Comparison of ENCODE assay signal across 8 cellular contexts in genomic region chr19:41364546-41365391, GRCh38. TPM values are rescaled to one million over a fixed set of nuclear protein-coding genes. Genes with fewer than 3 reads are reported as not detected.
A peak's percentile ranks its signal among the peaks of the same experiment; 100 is the strongest.
DNase-seq lines count a peak whose midpoint lies in the region; ATAC-seq, FAIRE-seq and TF ChIP-seq lines count a peak whose summit lies in the region.

No MANE protein-coding gene starts in this region.

- TF ChIP-seq POLR2A in A549 (IDR thresholded peaks at IDR 0.05; ENCODE audit: low read length) (0 out of 2 replicates have a peak, but pooled peaks have one; percentile 1), upper lobe of left lung (IDR thresholded peaks at IDR 0.05) (no peak)

- TF ChIP-seq EP300 in A549 (IDR thresholded peaks at IDR 0.05): no peak
- TF ChIP-seq EP300 in upper lobe of left lung (IDR thresholded peaks at IDR 0.05): no peak

- ATAC-seq in A549 (peak in 1 of 2 experiments; percentile 5; a peak in 1 of 6 replicates), upper lobe of left lung (ENCODE audit: low FRiP score in 2 of 2) (peak in 1 of 2 donors; percentile 29), GM19463 (IDR thresholded peaks at IDR 0.05; ENCODE audit: unreplicated experiment) (no peak), HG03139 (IDR thresholded peaks at IDR 0.05; ENCODE audit: unreplicated experiment) (no peak)

- H3K27me3 ChIP-seq in HL-60 (ENCODE audit: insufficient read depth, poor library complexity, severe bottlenecking) (no peaks in the 10 kb centered on the region), adipocyte (replicated peaks; ENCODE audit: control insufficient read depth, insufficient read depth, low read length) (no peaks in the 10 kb centered on the region), liver (ENCODE audit: control insufficient read depth in 4 of 4, insufficient read depth in 4 of 4, low read length in 3 of 4) (no peaks in the 10 kb centered on the region), upper lobe of left lung (no peaks in the 10 kb centered on the region)

- peak overlapping the region; percentile 93 for H3K9ac ChIP-seq in adipocyte (ENCODE audit: low read length)
- H3K9ac ChIP-seq in liver (ENCODE audit: low read depth in 1 of 2, low read length in 2 of 2): peak overlapping the region in 1 of 2 donors; percentile 73

- no peaks in the 10 kb centered on the region for H3K36me3 ChIP-seq in adipocyte (ENCODE audit: control insufficient read depth, insufficient read depth, low read length, severe bottlenecking)
- H3K36me3 ChIP-seq in liver (ENCODE audit: control insufficient read depth in 4 of 4, insufficient read depth in 3 of 4, low read depth in 1 of 4, low read length in 3 of 4): no peaks in the 10 kb centered on the region
- no peaks in the 10 kb centered on the region for H3K36me3 ChIP-seq in upper lobe of left lung

- WGBS in A549 (ENCODE audit: missing lambda C conversion rate): 79% methylated on average over 13 of the region's 13 CpGs
- WGBS in liver: 81% methylated on average over 13 of the region's 13 CpGs
- WGBS in upper lobe of left lung, 2 donors: 74 to 77% methylated on average over 13 of the region's 13 CpGs

- peak overlapping the region; percentile 77 for H3K4me2 ChIP-seq in A549

- H3K4me3 ChIP-seq in A549: peak overlapping the region; percentile 66
- H3K4me3 ChIP-seq in HL-60 (replicated peaks; ENCODE audit: insufficient read depth, low read length): peak overlapping the region; percentile 53
- H3K4me3 ChIP-seq in adipocyte (ENCODE audit: low read length): peak overlapping the region; percentile 97
- H3K4me3 ChIP-seq in liver (ENCODE audit: low read depth in 1 of 3, low read length in 3 of 3): peak overlapping the region; percentile 75 to 96 (median 78)
- H3K4me3 ChIP-seq in upper lobe of left lung: peak overlapping the region; percentile 48 to 74 (median 60)

- no peak for DNase-seq in A549 (ENCODE audit: low read depth in 1 of 2, low spot score in 1 of 2)
- peak; percentile 56 to 78 for DNase-seq in HL-60 (ENCODE audit: low read depth in 1 of 2, low spot score in 1 of 2)
- DNase-seq in adipocyte (ENCODE audit: low read depth): no peak
- DNase-seq in upper lobe of left lung: no peak
- DNase-seq in HuH-7 (ENCODE audit: low spot score): no peak

- CTCF ChIA-PET in A549 (lab: Yijun Ruan, JAX): interaction anchor here (0.6 to 13.8 kb wide), 20 partner anchors 8 to 845 kb away, joined by 3 to 197 read pairs (median 4); partner anchors contain the start of genes CCDC97, DMAC2, HNRNPUL1 and TGFB1

- peaks cover 51% of the 10 kb centered on the region for H3K4me1 ChIP-seq in A549
- peaks cover 27% of the 10 kb centered on the region for H3K4me1 ChIP-seq in adipocyte (ENCODE audit: control insufficient read depth, insufficient read depth, low read length)
- H3K4me1 ChIP-seq in liver (ENCODE audit: control insufficient read depth in 4 of 4, insufficient read depth in 4 of 4, low read length in 3 of 4): peaks cover 0 to 14% (median 9%) of the 10 kb centered on the region in 4 donors
- peaks cover 24 to 41% (median 36%) of the 10 kb centered on the region in 4 donors for H3K4me1 ChIP-seq in upper lobe of left lung

- H3K9me3 ChIP-seq in A549 (no peaks in the 10 kb centered on the region), adipocyte (ENCODE audit: control insufficient read depth, low read length) (no peaks in the 10 kb centered on the region), liver (ENCODE audit: control insufficient read depth in 4 of 4, low read length in 3 of 4) (no peaks in the 10 kb centered on the region), upper lobe of left lung (no peaks in the 10 kb centered on the region)

- H3K27ac ChIP-seq in A549 (peak overlapping the region; percentile 92 to 94), HL-60 (replicated peaks) (peak overlapping the region; percentile 100), liver (ENCODE audit: low read depth in 1 of 2, low read length in 2 of 2) (peak overlapping the region; percentile 95 to 99), upper lobe of left lung (peak overlapping the region; percentile 90 to 98 (median 98))

- TF ChIP-seq CTCF in A549 (IDR thresholded peaks at IDR 0.05) (no peak), HL-60 (IDR thresholded peaks at IDR 0.05; ENCODE audit: insufficient read depth, low read length) (no peak), liver (IDR thresholded peaks at IDR 0.05; ENCODE audit: low read depth, low read length, missing input control) (no peak), upper lobe of left lung (IDR thresholded peaks at IDR 0.05) (no peak)

- peak; percentile 13 for FAIRE-seq in A549 (lab: Jason Lieb, UNC)

- POLR2A ChIA-PET in A549 (lab: Yijun Ruan, JAX): interaction anchor here (0.5 to 4.5 kb wide), 29 partner anchors 8 to 901 kb away, joined by 3 to 96 read pairs (median 5); partner anchors contain the start of genes ACTMAP, DMAC2, HNRNPUL1 and RAB4B

- TF ChIP-seq RAD21 in A549 (conservative IDR thresholded peaks at IDR 0.05 in 1 of 2, IDR thresholded peaks at IDR 0.05 in 1 of 2): no peak
- TF ChIP-seq RAD21 in liver (IDR thresholded peaks at IDR 0.05): no peak

TF ChIP-seq in A549, 52 proteins besides CTCF, POLR2A, EP300 and RAD21 (continues in another document):
- TF ChIP-seq FOSB (CRISPR knock-in tag; IDR thresholded peaks at IDR 0.05) (0 out of 2 replicates have a peak, but pooled peaks have one; percentile 34), EHF (CRISPR knock-in tag; IDR thresholded peaks at IDR 0.05) (0 out of 2 replicates have a peak, but pooled peaks have one; percentile 60), HDAC2 (IDR thresholded peaks at IDR 0.05) (no peak), KDM1A (IDR thresholded peaks at IDR 0.05; ENCODE audit: low read depth) (0 out of 2 replicates have a peak, but pooled peaks have one; percentile 10), TP53 (CRISPR knock-in tag; IDR thresholded peaks at IDR 0.05) (0 out of 2 replicates have a peak, but pooled peaks have one; percentile 1), EHMT2 (IDR thresholded peaks at IDR 0.05; ENCODE audit: low read depth) (0 out of 2 replicates have a peak, but pooled peaks have one; percentile 61), HOXA7 (CRISPR knock-in tag; IDR thresholded peaks at IDR 0.05) (no peak)

TF ChIP-seq in liver, 16 proteins besides CTCF, POLR2A, EP300 and RAD21:
- TF ChIP-seq GABPA (IDR thresholded peaks at IDR 0.05 in 1 of 2, conservative IDR thresholded peaks at IDR 0.05 in 1 of 2) (peak in 1 of 2 donors; percentile 3), EGR1 (IDR thresholded peaks at IDR 0.05; ENCODE audit: low read depth in 2 of 2) (peak in 1 of 2 donors; percentile 3), HNF4G (IDR thresholded peaks at IDR 0.05) (no peak), JUND (IDR thresholded peaks at IDR 0.05) (no peak), FOXA1 (IDR thresholded peaks at IDR 0.05) (no peak), NR2F2 (IDR thresholded peaks at IDR 0.05) (peak; percentile 5)

RNA-seq across cellular contexts. Expression of gene B9D2, which starts 0.8 kb away (rescaled TPM):
- 17.5 and 19.6 TPM in 2 replicates for polyA plus RNA-seq in A549 (2011; rRNA removed)
- 45.5 and 46.6 TPM in 2 replicates for polyA plus RNA-seq in A549 (2012; cell fraction: cytosol; rRNA removed)
- polyA plus RNA-seq in A549 (2012; cell fraction: nucleus; rRNA removed): 36.9 and 40.6 TPM in 2 replicates
- polyA plus RNA-seq in A549 (2017; fragmentation: RNase III; extraction: RNeasy Plus Mini Kit Qiagen cat#74134 plus additional on column Dnase treatment): 22.5 to 26.1 TPM (median 24.4 TPM) in 3 replicates
- polyA minus RNA-seq in A549 (2011; rRNA and poly(A)+ RNA removed): 3.8 and 7.4 TPM in 2 replicates
- 1 to 10 TPM; 2.4 to 2.5 TPM for total RNA-seq in liver
- 1 to 10 TPM; 3.5 to 3.7 TPM for polyA plus RNA-seq in liver
- total RNA-seq in upper lobe of left lung: 10 to 100 TPM in 3 of 6 donors, 1 to 10 TPM in 2, not detected in 1; 7.0 to 17.2 (median 10.3) TPM

RNA-seq across cellular contexts. Expression of gene TGFB1, which starts 11.0 kb away (rescaled TPM):
- polyA plus RNA-seq in A549 (2011; rRNA removed) (6.0 and 13.2 TPM in 2 replicates), A549 (2017; fragmentation: RNase III; extraction: RNeasy Plus Mini Kit Qiagen cat#74134 plus additional on column Dnase treatment) (63.4 to 86.4 TPM (median 83.2 TPM) in 3 replicates), liver (1 to 10 TPM in 1 of 2 donors, under 1 TPM in 1; 0.83 to 8.9 TPM)
- polyA plus RNA-seq in A549 (2012; cell fraction: cytosol; rRNA removed): 21.3 and 30.8 TPM in 2 replicates
- polyA plus RNA-seq in A549 (2012; cell fraction: nucleus; rRNA removed): 70.8 and 74.9 TPM in 2 replicates
- 24.8 and 51.1 TPM in 2 replicates for polyA minus RNA-seq in A549 (2011; rRNA and poly(A)+ RNA removed)
- total RNA-seq in liver (10 to 100 TPM in 1 of 2 donors, 1 to 10 TPM in 1; 4.9 to 10.6 TPM), upper lobe of left lung (100 to 1,000 TPM in 2 of 6 donors, 10 to 100 TPM in 4; 28.5 to 138 (median 76.8) TPM)

RNA-seq across cellular contexts. Expression of gene TMEM91, which starts 11.6 kb away (rescaled TPM):
- polyA plus RNA-seq in A549 (2011; rRNA removed) (5.2 and 6.8 TPM in 2 replicates), A549 (2017; fragmentation: RNase III; extraction: RNeasy Plus Mini Kit Qiagen cat#74134 plus additional on column Dnase treatment) (3.7 to 4.6 TPM (median 4.0 TPM) in 3 replicates), liver (1 to 10 TPM; 1.6 to 4.0 TPM)
- 3.8 and 4.8 TPM in 2 replicates for polyA plus RNA-seq in A549 (2012; cell fraction: cytosol; rRNA removed)
- 42.0 and 58.0 TPM in 2 replicates for polyA plus RNA-seq in A549 (2012; cell fraction: nucleus; rRNA removed)
- 15.4 and 20.2 TPM in 2 replicates for polyA minus RNA-seq in A549 (2011; rRNA and poly(A)+ RNA removed)
- total RNA-seq in liver (1 to 10 TPM; 2.8 to 3.1 TPM), upper lobe of left lung (10 to 100 TPM; 18.7 to 65.0 (median 29.3) TPM)

RNA-seq across cellular contexts. Expression of gene EXOSC5, which starts 32.4 kb away (rescaled TPM):
- polyA plus RNA-seq in A549 (2011; rRNA removed): 63.7 and 72.3 TPM in 2 replicates
- polyA plus RNA-seq in A549 (2012; cell fraction: cytosol; rRNA removed): 177 and 195 TPM in 2 replicates
- polyA plus RNA-seq in A549 (2012; cell fraction: nucleus; rRNA removed): 145 and 165 TPM in 2 replicates
- 99.0 to 109 TPM (median 103 TPM) in 3 replicates for polyA plus RNA-seq in A549 (2017; fragmentation: RNase III; extraction: RNeasy Plus Mini Kit Qiagen cat#74134 plus additional on column Dnase treatment)
- polyA minus RNA-seq in A549 (2011; rRNA and poly(A)+ RNA removed): 17.8 and 26.2 TPM in 2 replicates
- total RNA-seq in liver: 10 to 100 TPM in 1 of 2 donors, 1 to 10 TPM in 1; 8.3 to 11.5 TPM
- 10 to 100 TPM; 26.2 to 26.7 TPM for polyA plus RNA-seq in liver
- 10 to 100 TPM in 4 of 6 donors, 1 to 10 TPM in 1, under 1 TPM in 1; 0.89 to 18.4 (median 16.0) TPM for total RNA-seq in upper lobe of left lung

RNA-seq across cellular contexts. Expression of gene BCKDHA, which starts 32.8 kb away (rescaled TPM):
- polyA plus RNA-seq in A549 (2011; rRNA removed) (42.9 and 43.9 TPM in 2 replicates), A549 (2017; fragmentation: RNase III; extraction: RNeasy Plus Mini Kit Qiagen cat#74134 plus additional on column Dnase treatment) (39.2 to 46.4 TPM (median 44.4 TPM) in 3 replicates), liver (10 to 100 TPM; 84.3 to 91.4 TPM)
- polyA plus RNA-seq in A549 (2012; cell fraction: cytosol; rRNA removed): 62.0 and 96.3 TPM in 2 replicates
- 96.2 and 124 TPM in 2 replicates for polyA plus RNA-seq in A549 (2012; cell fraction: nucleus; rRNA removed)
- polyA minus RNA-seq in A549 (2011; rRNA and poly(A)+ RNA removed): 36.4 and 39.4 TPM in 2 replicates
- total RNA-seq in liver (10 to 100 TPM; 38.5 to 43.1 TPM), upper lobe of left lung (10 to 100 TPM; 28.4 to 71.7 (median 63.3) TPM)

Comparison
In these comparisons a context has a peak if more than half of its experiments do, and no peak if none do; other contexts are left out.
1. DNase-seq: peak in HL-60 (2 of 2); none in A549 (0 of 2), adipocyte (single experiment), upper lobe of left lung (0 of 2) and HuH-7 (single experiment).
2. RNA of gene TMEM91, which starts 11.6 kb away (total RNA-seq): 18.7 to 65.0 TPM in upper lobe of left lung; 2.8 to 3.1 TPM in liver; every median in the first group is over 4 times any median in the second.
3. Peak in every context shown above with its lines, with median percentiles within 50 percentile points of each other: H3K27ac ChIP-seq and H3K4me3 ChIP-seq.